In genomic region chr1:40787733-40788560, GRCh38 we compare ENCODE assay signal across 20 cellular contexts. TPM values are rescaled to one million over a fixed set of nuclear protein-coding genes. Genes with fewer than 3 reads are reported as not detected.
A peak's percentile ranks its signal among the peaks of the same experiment; 100 is the strongest.
DNase-seq lines count a peak whose midpoint lies in the region; TF ChIP-seq lines count a peak whose summit lies in the region.
"Had no signal": no experiment of that assay in that cellular context is flagged by ENCODE, and none has a peak within 500 bp of the region (broad histone marks: within the 10 kb centered on the region; RNA-seq: fewer than 3 reads in every experiment).

No MANE protein-coding gene starts in this region.

- DNase-seq in H7 = peak; percentile 64
- no peak for DNase-seq in esophagus muscularis mucosa (ENCODE audit: extremely low spot score)
- DNase-seq in sigmoid colon = no peak
- DNase-seq in T-helper 2 cell = no peak
- no peak for DNase-seq in GM10248 (ENCODE audit: extremely low spot score)
- DNase-seq in amygdala (lab: John Stamatoyannopoulos, UW) = no peak
- DNase-seq: CD8-positive, alpha-beta memory T cell; DMS53; EL; H9; NCI-H1417 treated with DMSO at 0.1 percent for 48 hours; NCI-H187 treated with DMSO at 0.1 percent for 48 hours; NCI-H226; NCI-H524 treated with DMSO at 0.1 percent for 48 hours; PC-3; RPMI8226; SJCRH30 had no signal

- WGBS in esophagus muscularis mucosa = 56% methylated on average over 13 of the region's 19 CpGs
- 87 to 88% methylated on average over 19 of the region's 19 CpGs for WGBS in sigmoid colon, 2 donors

- H3K27ac Mint-ChIP-seq in nephron = peak overlapping the region; percentile 22 to 75 (median 66)

- H3K27ac ChIP-seq in esophagus muscularis mucosa (replicated peaks in 1 of 4) (peak overlapping the region; percentile 88 to 91 (median 90)), sigmoid colon (peak overlapping the region; percentile 78 to 93 (median 86))
- H3K27ac ChIP-seq: BLaER1 treated with 17β-estradiol and CSF1 and Interleukin-3, amounts not matched to agents 10 nM and 100 nM; SJCRH30 had no signal

- H3K4me1 Mint-ChIP-seq in nephron = peaks cover 25% of the 10 kb centered on the region

- no peaks in the 10 kb centered on the region for H3K9me3 ChIP-seq in esophagus muscularis mucosa
- no peaks in the 10 kb centered on the region for H3K9me3 ChIP-seq in sigmoid colon
- H3K9me3 ChIP-seq: BLaER1 treated with 17β-estradiol and CSF1 and Interleukin-3, amounts not matched to agents 10 nM and 100 nM; SJCRH30 had no signal

- CTCF ChIA-PET in GM10248 (lab: Yijun Ruan, JAX) = interaction anchor here (1.1 to 7.9 kb wide), 2 partner anchors 10 to 14 kb away, joined by 3 to 77 read pairs; no protein-coding TSS in a partner anchor

- TF ChIP-seq EP300 in esophagus muscularis mucosa (IDR thresholded peaks at IDR 0.05) (no peak), sigmoid colon (IDR thresholded peaks at IDR 0.05) (no peak)

- TF ChIP-seq POLR2A in esophagus muscularis mucosa (IDR thresholded peaks at IDR 0.05; ENCODE audit: low read depth) (no peak), sigmoid colon (IDR thresholded peaks at IDR 0.05) (no peak)

- POLR2A ChIA-PET in GM10248 (lab: Yijun Ruan, JAX) = no interaction called here

- no peaks in the 10 kb centered on the region for H3K9me3 Mint-ChIP-seq in nephron
- H3K9me3 Mint-ChIP-seq: CD8-positive, alpha-beta memory T cell; H9 had no signal

- peaks cover 24% of the 10 kb centered on the region for H3K27me3 Mint-ChIP-seq in nephron (ENCODE audit: low read depth)

- H3K4me3 ChIP-seq in H7 (ENCODE audit: insufficient read depth, low read depth, low read length) = no peak overlapping the region
- peak overlapping the region in 1 of 4 donors; percentile 7 for H3K4me3 ChIP-seq in esophagus muscularis mucosa
- no peak overlapping the region for H3K4me3 ChIP-seq in sigmoid colon
- H3K4me3 ChIP-seq: BLaER1 treated with 17β-estradiol and CSF1 and Interleukin-3, amounts not matched to agents 10 nM and 100 nM; SJCRH30 had no signal

- intact Hi-C loops in esophagus muscularis mucosa (cut with DNase I) = no loop called here
- intact Hi-C loops in sigmoid colon (cut with DNase I) = no loop called here

- peaks cover 28% of the 10 kb centered on the region for H3K27me3 ChIP-seq in H7 (ENCODE audit: control insufficient read depth, insufficient read depth, low read length)
- peaks cover 0 to 6% (median 0%) of the 10 kb centered on the region in 4 donors for H3K27me3 ChIP-seq in esophagus muscularis mucosa
- H3K27me3 ChIP-seq in sigmoid colon = no peaks in the 10 kb centered on the region

- H3K4me1 ChIP-seq in esophagus muscularis mucosa (peaks cover 23 to 91% (median 89%) of the 10 kb centered on the region in 4 donors), sigmoid colon (peaks cover 3 to 86% (median 72%) of the 10 kb centered on the region in 4 donors)

- peak overlapping the region; percentile 4 to 24 (median 4) for H3K4me3 Mint-ChIP-seq in nephron
- H3K4me3 Mint-ChIP-seq: CD8-positive, alpha-beta memory T cell; H9 had no signal

- no peaks in the 10 kb centered on the region for H3K36me3 Mint-ChIP-seq in nephron (ENCODE audit: low read depth)
- H3K36me3 Mint-ChIP-seq: CD8-positive, alpha-beta memory T cell had no signal

- no peaks in the 10 kb centered on the region for H3K36me3 ChIP-seq in H7 (replicated peaks; ENCODE audit: control insufficient read depth, insufficient read depth, low read length)
- H3K36me3 ChIP-seq in esophagus muscularis mucosa = no peaks in the 10 kb centered on the region
- H3K36me3 ChIP-seq in sigmoid colon = no peaks in the 10 kb centered on the region
- H3K36me3 ChIP-seq: BLaER1 treated with 17β-estradiol and CSF1 and Interleukin-3, amounts not matched to agents 10 nM and 100 nM; SJCRH30 had no signal

- TF ChIP-seq CTCF in esophagus muscularis mucosa (IDR thresholded peaks at IDR 0.05) = no peak
- TF ChIP-seq CTCF in nephron (IDR thresholded peaks at IDR 0.05; ENCODE audit: unreplicated experiment in 3 of 3) = no peak
- no peak for TF ChIP-seq CTCF in sigmoid colon (IDR thresholded peaks at IDR 0.05)
- TF ChIP-seq CTCF in GM10248 (IDR thresholded peaks at IDR 0.05; ENCODE audit: control extremely low read depth, extremely low read depth, low read depth, missing control alignments) = no peak

RNA-seq across cellular contexts. Expression of gene KCNQ4, which starts 4.4 kb away (rescaled TPM):
- total RNA-seq in H7 (2014; rRNA removed; shearing (Covaris generic)) = 1.5 and 2.7 TPM in 2 replicates
- total RNA-seq in esophagus muscularis mucosa (10 to 100 TPM in 3 of 4 donors, 1 to 10 TPM in 1; 9.3 to 22.0 (median 17.1) TPM), sigmoid colon (10 to 100 TPM in 1 of 4 donors, 1 to 10 TPM in 3; 4.8 to 10.8 (median 8.7) TPM)
- polyA plus RNA-seq in sigmoid colon = 1 to 10 TPM in 1 of 3 donors, under 1 TPM in 1, not detected in 1; 0.60 to 2.6 TPM
- total RNA-seq: M059J had no signal
- polyA plus RNA-seq: CD8-positive, alpha-beta memory T cell had no signal
